In genomic region chr3:188180114-188180513, GRCh38 we compare ENCODE assay signal across 15 cellular contexts. TPM values are rescaled to one million over a fixed set of nuclear protein-coding genes. Genes with fewer than 3 reads are reported as not detected.
DNase-seq lines count a peak whose midpoint lies in the region; ATAC-seq and TF ChIP-seq lines count a peak whose summit lies in the region.
"Had no signal": no experiment of that assay in that cellular context is flagged by ENCODE, and none has a peak within 500 bp of the region (broad histone marks: within the 10 kb centered on the region; RNA-seq: fewer than 3 reads in every experiment).

No MANE protein-coding gene starts in this region.

- peaks cover 95% of the 10 kb centered on the region for H3K79me2 ChIP-seq in hepatocyte

- H3K4me3 Mint-ChIP-seq in activated CD4-positive, alpha-beta memory T cell treated with anti-CD3 and anti-CD28 coated beads, Interleukin-2, amount 10 ng/mL, durations not matched to agents 7 days and 5 days = no peak overlapping the region
- H3K4me3 Mint-ChIP-seq: activated naive CD8-positive, alpha-beta T cell had no signal

- no peak for TF ChIP-seq EP300 in sigmoid colon (IDR thresholded peaks at IDR 0.05)

- H3K9ac ChIP-seq in adipocyte (ENCODE audit: low read length) = peak overlapping the region; percentile 74

- no peak for TF ChIP-seq POLR2A in sigmoid colon (IDR thresholded peaks at IDR 0.05)

- H3K9me2 ChIP-seq in hepatocyte (replicated peaks; ENCODE audit: insufficient read depth) = no peaks in the 10 kb centered on the region

- H3K27me3 ChIP-seq in adipocyte (replicated peaks; ENCODE audit: control insufficient read depth, insufficient read depth, low read length) (no peaks in the 10 kb centered on the region), hepatocyte (no peaks in the 10 kb centered on the region), sigmoid colon (no peaks in the 10 kb centered on the region)
- H3K27me3 ChIP-seq: MG63 had no signal

- no peaks in the 10 kb centered on the region for H3K9me3 ChIP-seq in adipocyte (ENCODE audit: control insufficient read depth, low read length)
- H3K9me3 ChIP-seq in hepatocyte (ENCODE audit: low read depth) = no peaks in the 10 kb centered on the region
- H3K9me3 ChIP-seq in sigmoid colon = no peaks in the 10 kb centered on the region
- H3K9me3 ChIP-seq: HAP-1, MG63 had no signal

- intact Hi-C loops in sigmoid colon (cut with DNase I) = no loop called here

- peaks cover 29% of the 10 kb centered on the region for H3K36me3 Mint-ChIP-seq in activated CD4-positive, alpha-beta memory T cell treated with anti-CD3 and anti-CD28 coated beads, Interleukin-2, amount 10 ng/mL, durations not matched to agents 7 days and 5 days (ENCODE audit: low read depth)

- no peak overlapping the region for H3K4me3 ChIP-seq in adipocyte (ENCODE audit: low read length)
- no peak overlapping the region for H3K4me3 ChIP-seq in hepatocyte
- no peak overlapping the region for H3K4me3 ChIP-seq in sigmoid colon
- H3K4me3 ChIP-seq: HAP-1, MG63 had no signal

- CTCF ChIA-PET in activated CD4-positive, alpha-beta memory T cell treated with anti-CD3 and anti-CD28 coated beads, Interleukin-2, amount 10 ng/mL, durations not matched to agents 7 days and 5 days (lab: Charles Lee) = interaction anchor here (0.9 kb wide), 1 partner anchor 434 kb away, joined by 4 read pairs; the partner anchor contains the start of gene BCL6

- H3K27ac ChIP-seq in C4-2B = 0 out of 2 replicates have a peak overlapping the region, but pooled peaks have one; percentile 17
- peak overlapping the region; percentile 64 for H3K27ac ChIP-seq in hepatocyte
- peak overlapping the region; percentile 76 to 99 (median 92) for H3K27ac ChIP-seq in sigmoid colon

- DNase-seq in adipocyte (ENCODE audit: low read depth) = no peak
- no peak for DNase-seq in hepatocyte (ENCODE audit: low spot score)
- no peak for DNase-seq in sigmoid colon
- DNase-seq in Kasumi-1 (lab: John Stamatoyannopoulos, UW) = no peak
- no peak for DNase-seq in epidermal melanocyte (ENCODE audit: insufficient read length, low spot score)
- no peak for DNase-seq in activated CD4-positive, alpha-beta memory T cell treated with anti-CD3 and anti-CD28 coated beads, Interleukin-2, amount 10 ng/mL, durations not matched to agents 7 days and 5 days
- DNase-seq: activated CD8-positive, alpha-beta memory T cell treated with anti-CD3 and anti-CD28 coated beads, Interleukin-2, amount 50 U/mL, for 4 hours; AML-193; foreskin melanocyte; NCI-H2081 had no signal

- 93% methylated on average over 7 of the region's 7 CpGs for WGBS in hepatocyte (ENCODE audit: low lambda C conversion rate, missing lambda C conversion rate)
- 95 to 96% methylated on average over 7 of the region's 7 CpGs for WGBS in sigmoid colon, 2 donors

- no peak overlapping the region for H3K4me2 ChIP-seq in hepatocyte

- H4K20me1 ChIP-seq in hepatocyte (ENCODE audit: insufficient read depth, poor library complexity, severe bottlenecking) = peaks cover 35% of the 10 kb centered on the region

- H3K27me3 Mint-ChIP-seq in activated CD4-positive, alpha-beta memory T cell treated with anti-CD3 and anti-CD28 coated beads, Interleukin-2, amount 10 ng/mL, durations not matched to agents 7 days and 5 days = peaks cover 2% of the 10 kb centered on the region
- H3K27me3 Mint-ChIP-seq: activated naive CD8-positive, alpha-beta T cell had no signal

- TF ChIP-seq CTCF in C4-2B (conservative IDR thresholded peaks at IDR 0.05) (no peak), hepatocyte (IDR thresholded peaks at IDR 0.05; ENCODE audit: poor library complexity) (no peak), sigmoid colon (IDR thresholded peaks at IDR 0.05) (no peak)

- POLR2A ChIA-PET in activated CD4-positive, alpha-beta memory T cell treated with anti-CD3 and anti-CD28 coated beads, Interleukin-2, amount 10 ng/mL, durations not matched to agents 7 days and 5 days (lab: Charles Lee) = interaction anchor here (1.1 kb wide), 1 partner anchor 30 kb away, joined by 3 read pairs; no protein-coding TSS in a partner anchor

- no peak for ATAC-seq in GM18519 (IDR thresholded peaks at IDR 0.05; ENCODE audit: low FRiP score, unreplicated experiment)

- H3K9me3 Mint-ChIP-seq in activated CD4-positive, alpha-beta memory T cell treated with anti-CD3 and anti-CD28 coated beads, Interleukin-2, amount 10 ng/mL, durations not matched to agents 7 days and 5 days = no peaks in the 10 kb centered on the region

- peaks cover 26% of the 10 kb centered on the region for H3K4me1 Mint-ChIP-seq in activated CD4-positive, alpha-beta memory T cell treated with anti-CD3 and anti-CD28 coated beads, Interleukin-2, amount 10 ng/mL, durations not matched to agents 7 days and 5 days

- no peak overlapping the region for H2AFZ ChIP-seq in hepatocyte

- peaks cover 3% of the 10 kb centered on the region for H3K36me3 ChIP-seq in adipocyte (ENCODE audit: control insufficient read depth, insufficient read depth, low read length, severe bottlenecking)
- no peaks in the 10 kb centered on the region for H3K36me3 ChIP-seq in hepatocyte (replicated peaks; ENCODE audit: insufficient read depth, low read depth)
- no peaks in the 10 kb centered on the region for H3K36me3 ChIP-seq in sigmoid colon
- H3K36me3 ChIP-seq: HAP-1 had no signal

- no peak overlapping the region for H3K27ac Mint-ChIP-seq in activated CD4-positive, alpha-beta memory T cell treated with anti-CD3 and anti-CD28 coated beads, Interleukin-2, amount 10 ng/mL, durations not matched to agents 7 days and 5 days
- H3K27ac Mint-ChIP-seq: activated naive CD8-positive, alpha-beta T cell had no signal

- peaks cover 21% of the 10 kb centered on the region for H3K4me1 ChIP-seq in adipocyte (ENCODE audit: control insufficient read depth, insufficient read depth, low read length)
- peaks cover 33% of the 10 kb centered on the region for H3K4me1 ChIP-seq in hepatocyte (ENCODE audit: insufficient read depth)
- peaks cover 0 to 99% (median 94%) of the 10 kb centered on the region in 4 donors for H3K4me1 ChIP-seq in sigmoid colon
- H3K4me1 ChIP-seq: HAP-1 had no signal

RNA-seq across cellular contexts. Expression of gene LPP, which starts 26.2 kb away (rescaled TPM):
- total RNA-seq in hepatocyte (67.7 and 73.8 TPM in 2 replicates), sigmoid colon (1,000 to 10,000 TPM in 3 of 4 donors, 100 to 1,000 TPM in 1; 824 to 1,773 (median 1,187) TPM)
- polyA plus RNA-seq in hepatocyte (46.9 and 53.2 TPM in 2 replicates), sigmoid colon (10 to 100 TPM in 1 of 3 donors, 1 to 10 TPM in 2; 5.3 to 36.0 (median 7.2) TPM)
- total RNA-seq in activated CD4-positive, alpha-beta memory T cell treated with anti-CD3 and anti-CD28 coated beads, Interleukin-2, amount 10 ng/mL, durations not matched to agents 7 days and 5 days = 10 to 100 TPM; 51.4 to 52.4 TPM

Comparison
In these comparisons a context has a peak if more than half of its experiments do, and no peak if none do; other contexts are left out.
1. H3K27ac ChIP-seq: peak in every context shown above with its lines; median percentile 92 in sigmoid colon; 64 in hepatocyte; 17 in C4-2B.
2. RNA of gene LPP, which starts 26.2 kb away (total RNA-seq): 824 to 1,773 TPM in sigmoid colon; 67.7 to 73.8 TPM in hepatocyte and 51.4 to 52.4 TPM in activated CD4-positive, alpha-beta memory T cell treated with anti-CD3 and anti-CD28 coated beads, Interleukin-2, amount 10 ng/mL, durations not matched to agents 7 days and 5 days; every median in the first group is over 10 times any median in the second.